20 cellular contexts compared by ENCODE assay signal in the genomic region with DNA sequence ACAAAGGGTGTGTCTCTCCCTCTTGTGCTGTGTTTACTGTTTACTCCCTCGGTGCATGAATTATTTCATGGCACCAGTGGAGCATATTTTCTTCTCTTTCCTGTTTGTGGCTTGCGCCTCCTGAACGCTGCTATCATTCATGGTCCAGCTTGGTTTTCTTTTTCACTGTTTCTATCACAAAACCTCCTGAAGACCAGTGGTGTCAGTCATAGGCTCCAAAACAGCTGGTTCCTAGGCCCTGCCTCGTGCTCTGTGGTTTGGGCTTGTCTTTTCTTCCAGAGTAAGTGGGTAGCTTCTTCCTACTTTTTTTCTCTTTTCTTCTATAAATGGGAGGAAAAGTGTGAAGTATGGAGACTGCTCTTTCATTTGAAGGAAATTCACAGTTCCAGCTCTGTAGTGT. TPM values are rescaled to one million over a fixed set of nuclear protein-coding genes. Genes with fewer than 3 reads are reported as not detected.
DNase-seq lines count a peak whose midpoint lies in the region; ATAC-seq and TF ChIP-seq lines count a peak whose summit lies in the region.
"Had no signal": no experiment of that assay in that cellular context is flagged by ENCODE, and none has a peak within 500 bp of the region (broad histone marks: within the 10 kb centered on the region; RNA-seq: fewer than 3 reads in every experiment).

No MANE protein-coding gene starts in this region.

- H3K27ac Mint-ChIP-seq in activated T-cell treated with anti-CD3 and anti-CD28 coated beads, Interleukin-2, amount 50 U/mL, for 24 hours = peak overlapping the region; percentile 7
- peak overlapping the region; percentile 42 for H3K27ac Mint-ChIP-seq in osteocyte (ENCODE audit: unreplicated experiment)
- H3K27ac Mint-ChIP-seq: stimulated activated memory B cell treated with anti-CD40 and anti-IgM and Interleukin-4, amounts not matched to agents 10 μg/mL and 1 μg/mL and 100 μg/mL, for 72 hours had no signal

- H3K9me3 Mint-ChIP-seq in activated T-cell treated with anti-CD3 and anti-CD28 coated beads, Interleukin-2, amount 50 U/mL, for 24 hours = no peaks in the 10 kb centered on the region
- no peaks in the 10 kb centered on the region for H3K9me3 Mint-ChIP-seq in osteocyte (ENCODE audit: unreplicated experiment)
- H3K9me3 Mint-ChIP-seq: stimulated activated memory B cell treated with anti-CD40 and anti-IgM and Interleukin-4, amounts not matched to agents 10 μg/mL and 1 μg/mL and 100 μg/mL, for 72 hours had no signal

- H3K4me3 Mint-ChIP-seq in activated T-cell treated with anti-CD3 and anti-CD28 coated beads, Interleukin-2, amount 50 U/mL, for 24 hours = no peak overlapping the region
- H3K4me3 Mint-ChIP-seq in osteocyte (ENCODE audit: unreplicated experiment) = no peak overlapping the region
- H3K4me3 Mint-ChIP-seq: stimulated activated memory B cell treated with anti-CD40 and anti-IgM and Interleukin-4, amounts not matched to agents 10 μg/mL and 1 μg/mL and 100 μg/mL, for 72 hours had no signal

- H3K4me1 Mint-ChIP-seq in activated T-cell treated with anti-CD3 and anti-CD28 coated beads, Interleukin-2, amount 50 U/mL, for 24 hours (ENCODE audit: low read depth) = peaks cover 50% of the 10 kb centered on the region
- H3K4me1 Mint-ChIP-seq in osteocyte (ENCODE audit: unreplicated experiment) = peaks cover 55% of the 10 kb centered on the region

- H3K36me3 Mint-ChIP-seq in activated T-cell treated with anti-CD3 and anti-CD28 coated beads, Interleukin-2, amount 50 U/mL, for 24 hours (ENCODE audit: low read depth) = peaks cover 10% of the 10 kb centered on the region
- peaks cover 10% of the 10 kb centered on the region for H3K36me3 Mint-ChIP-seq in osteocyte (ENCODE audit: unreplicated experiment)

- TF ChIP-seq POLR2A in erythroblast (IDR thresholded peaks at IDR 0.05; ENCODE audit: low read length) = no peak

- TF ChIP-seq CTCF in osteocyte (IDR thresholded peaks at IDR 0.05) = no peak

- no peak for DNase-seq in activated T-cell treated with anti-CD3 and anti-CD28 coated beads, Interleukin-2, amount 50 U/mL, for 24 hours
- no peak for DNase-seq in activated T-cell treated with anti-CD3 and anti-CD28 coated beads, Interleukin-2, amount 50 U/mL, for 48 hours
- peak; percentile 67 for DNase-seq in OCI-M1 (lab: John Stamatoyannopoulos, UW)
- peak; percentile 28 to 33 for DNase-seq in erythroblast (lab: John Stamatoyannopoulos, UW)
- DNase-seq in osteocyte (ENCODE audit: extremely low spot score, unreplicated experiment) = no peak
- DNase-seq in iPS-NIHi11 (ENCODE audit: low spot score) = no peak
- DNase-seq: activated CD4-positive, CD25-positive, alpha-beta regulatory T cell treated with anti-CD3 and anti-CD28 coated beads, Interleukin-2, amount 50 U/mL, for 72 hours; DMS153; GF-D8; GM23248; hippocampal formation; islet precursor cell; NCI-H1694 treated with DMSO at 0.1 percent for 48 hours; NCI-H774; pancreas; right lobe of liver; SHP77 treated with DMSO at 0.1 percent for 48 hours had no signal

- H3K27me3 Mint-ChIP-seq in activated T-cell treated with anti-CD3 and anti-CD28 coated beads, Interleukin-2, amount 50 U/mL, for 24 hours = no peaks in the 10 kb centered on the region
- no peaks in the 10 kb centered on the region for H3K27me3 Mint-ChIP-seq in osteocyte (ENCODE audit: unreplicated experiment)
- H3K27me3 Mint-ChIP-seq: stimulated activated memory B cell treated with anti-CD40 and anti-IgM and Interleukin-4, amounts not matched to agents 10 μg/mL and 1 μg/mL and 100 μg/mL, for 72 hours had no signal

- ATAC-seq in GM18870 (IDR thresholded peaks at IDR 0.05; ENCODE audit: unreplicated experiment) = no peak
- no peak for ATAC-seq in HG03159 (IDR thresholded peaks at IDR 0.05; ENCODE audit: unreplicated experiment)
- ATAC-seq: pancreas; right lobe of liver; stimulated activated memory B cell treated with anti-CD40 and anti-IgM and Interleukin-4, amounts not matched to agents 10 μg/mL and 1 μg/mL and 100 μg/mL, for 72 hours had no signal

RNA-seq across cellular contexts. Expression of a gene that starts 55.0 kb away (rescaled TPM):
- total RNA-seq in osteocyte = 154 and 174 TPM in 2 replicates

Comparison
In these comparisons a context has a peak if more than half of its experiments do, and no peak if none do; other contexts are left out.
1. DNase-seq: peak in OCI-M1 (single experiment) and erythroblast (2 of 2); none in activated T-cell treated with anti-CD3 and anti-CD28 coated beads, Interleukin-2, amount 50 U/mL, for 24 hours (single experiment), activated T-cell treated with anti-CD3 and anti-CD28 coated beads, Interleukin-2, amount 50 U/mL, for 48 hours (0 of 2), osteocyte (single experiment) and iPS-NIHi11 (single experiment).